ENCODE assay signal across 15 cellular contexts in genomic region chr11:15673408-15673811, GRCh38.
A peak's percentile ranks its signal among the peaks of the same experiment; 100 is the strongest.
DNase-seq lines count a peak whose midpoint lies in the region; ATAC-seq and TF ChIP-seq lines count a peak whose summit lies in the region.
"Had no signal": no experiment of that assay in that cellular context is flagged by ENCODE, and none has a peak within 500 bp of the region (broad histone marks: within the 10 kb centered on the region; RNA-seq: fewer than 3 reads in every experiment).

No MANE protein-coding gene starts in this region.

- no peaks in the 10 kb centered on the region for H3K4me1 Mint-ChIP-seq in nephron progenitor cell

- peak; percentile 93 for ATAC-seq in Right ventricle myocardium superior (ENCODE audit: poor library complexity)
- peak; percentile 47 to 93 (median 73) for ATAC-seq in heart right ventricle
- no peak for ATAC-seq in HG02610 (IDR thresholded peaks at IDR 0.05; ENCODE audit: unreplicated experiment)

- peaks cover 5% of the 10 kb centered on the region for H3K27me3 Mint-ChIP-seq in nephron progenitor cell (ENCODE audit: low read depth, poor library complexity)

- H3K4me1 ChIP-seq in right atrium auricular region (peaks cover 0 to 11% of the 10 kb centered on the region in 2 donors), heart right ventricle (peaks cover 0 to 28% (median 9%) of the 10 kb centered on the region in 9 donors)

- peaks cover 36% of the 10 kb centered on the region for H3K9me3 Mint-ChIP-seq in nephron progenitor cell

- H3K9me3 ChIP-seq in right atrium auricular region, result peaks cover 0 to 23% of the 10 kb centered on the region in 2 donors
- peaks cover 0 to 33% (median 15%) of the 10 kb centered on the region in 11 donors for H3K9me3 ChIP-seq in heart right ventricle

- intact Hi-C loops in Right ventricle myocardium superior (cut with DNase I), result no loop called here
- intact Hi-C loops in heart right ventricle (cut with DNase I), result no loop called here

- H3K36me3 Mint-ChIP-seq in nephron progenitor cell (ENCODE audit: low read depth), result peaks cover 17% of the 10 kb centered on the region

- H3K27ac ChIP-seq in right atrium auricular region (peak overlapping the region in 1 of 2 donors; percentile 22), heart right ventricle (no peak overlapping the region)
- H3K27ac ChIP-seq: brain microvascular endothelial cell had no signal

- H3K27me3 ChIP-seq in right atrium auricular region (no peaks in the 10 kb centered on the region), heart right ventricle (no peaks in the 10 kb centered on the region)
- H3K27me3 ChIP-seq: brain microvascular endothelial cell, MG63 had no signal

- H3K27ac Mint-ChIP-seq in nephron progenitor cell, result no peak overlapping the region

- no peak for DNase-seq in Right ventricle myocardium superior
- DNase-seq in right atrium auricular region (ENCODE audit: low spot score), result no peak
- peak; percentile 28 for DNase-seq in NCI-H2196 (lab: John Stamatoyannopoulos, UW; ENCODE audit: unreplicated experiment)
- peak in 1 of 2 donors; percentile 38 for DNase-seq in heart right ventricle
- no peak for DNase-seq in nephron progenitor cell
- DNase-seq in occipital lobe (lab: John Stamatoyannopoulos, UW), result no peak
- no peak for DNase-seq in NCI-H226
- DNase-seq: activated naive CD4-positive, alpha-beta T cell treated with anti-CD3 and anti-CD28 coated beads, Interleukin-2, amount 50 U/mL, for 16 hours; brain microvascular endothelial cell; effector memory CD4-positive, alpha-beta T cell; foreskin fibroblast; MG63; midbrain; SK-N-SH had no signal

- no peak for TF ChIP-seq CTCF in right atrium auricular region (IDR thresholded peaks at IDR 0.05)
- no peak for TF ChIP-seq CTCF in heart right ventricle (IDR thresholded peaks at IDR 0.05)
- no peak for TF ChIP-seq CTCF in nephron progenitor cell (IDR thresholded peaks at IDR 0.05)

- H3K36me3 ChIP-seq in right atrium auricular region (no peaks in the 10 kb centered on the region), heart right ventricle (peaks cover 0 to 4% (median 0%) of the 10 kb centered on the region in 9 donors)
- H3K36me3 ChIP-seq: brain microvascular endothelial cell, MG63 had no signal

- H3K4me3 ChIP-seq in right atrium auricular region, result no peak overlapping the region
- no peak overlapping the region for H3K4me3 ChIP-seq in heart right ventricle
- H3K4me3 ChIP-seq: MG63 had no signal

- no peak overlapping the region for H3K4me3 Mint-ChIP-seq in nephron progenitor cell
